In the genomic region with DNA sequence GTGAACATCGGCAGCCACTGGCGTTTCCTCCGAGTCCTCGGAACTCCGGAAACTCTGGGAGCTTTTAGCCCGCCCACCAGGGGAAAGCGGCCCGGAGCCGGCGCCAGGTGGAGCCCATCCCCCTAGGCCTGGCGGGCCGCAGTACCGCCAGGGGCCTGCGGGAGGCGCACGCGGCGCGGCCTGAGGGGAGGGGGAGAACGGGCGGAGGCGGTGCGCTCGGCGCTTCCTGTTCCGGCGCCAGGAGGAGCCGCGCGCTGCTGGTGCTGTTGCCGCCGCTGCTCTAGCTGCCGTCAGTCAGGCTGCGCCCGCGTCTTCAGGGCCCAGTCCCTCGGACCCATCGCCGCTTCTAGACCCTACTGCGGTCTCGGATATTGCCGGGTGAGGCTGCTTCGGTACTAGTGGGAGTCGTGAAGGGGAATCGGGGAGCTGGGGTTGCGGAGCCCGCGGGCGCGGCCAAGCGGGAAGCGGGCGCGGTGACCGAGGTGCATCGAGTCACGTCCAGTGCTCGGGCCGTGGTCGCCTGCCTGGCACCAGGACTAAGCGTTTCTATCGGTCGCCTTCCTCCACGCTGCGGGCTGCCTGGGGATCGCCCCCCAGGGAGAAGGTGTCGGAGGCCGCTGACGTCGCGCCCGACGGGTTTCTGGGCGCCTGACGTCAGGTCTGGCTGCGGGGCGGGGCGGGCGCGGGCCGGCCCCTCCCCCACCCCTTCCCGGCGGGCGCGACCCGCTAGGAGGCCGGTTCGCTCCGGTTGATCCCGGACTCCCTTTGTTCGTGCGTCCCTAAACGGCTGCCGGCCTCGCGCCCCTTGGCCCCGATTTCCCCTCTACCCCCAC, we compare ENCODE assay signal across 1 cellular context.
TF ChIP-seq lines count a peak whose summit lies in the region.

Gene MAPK1IP1L (plus strand): TSS at position 222 of the 833 bp plus-strand sequence. CDS start 10,037 bp downstream, outside the sequence.

TF ChIP-seq in HEK293, 187 proteins besides CTCF, POLR2A, EP300 and RAD21 (continued from another document and continues in another):
- TF ChIP-seq, protein P1, sequence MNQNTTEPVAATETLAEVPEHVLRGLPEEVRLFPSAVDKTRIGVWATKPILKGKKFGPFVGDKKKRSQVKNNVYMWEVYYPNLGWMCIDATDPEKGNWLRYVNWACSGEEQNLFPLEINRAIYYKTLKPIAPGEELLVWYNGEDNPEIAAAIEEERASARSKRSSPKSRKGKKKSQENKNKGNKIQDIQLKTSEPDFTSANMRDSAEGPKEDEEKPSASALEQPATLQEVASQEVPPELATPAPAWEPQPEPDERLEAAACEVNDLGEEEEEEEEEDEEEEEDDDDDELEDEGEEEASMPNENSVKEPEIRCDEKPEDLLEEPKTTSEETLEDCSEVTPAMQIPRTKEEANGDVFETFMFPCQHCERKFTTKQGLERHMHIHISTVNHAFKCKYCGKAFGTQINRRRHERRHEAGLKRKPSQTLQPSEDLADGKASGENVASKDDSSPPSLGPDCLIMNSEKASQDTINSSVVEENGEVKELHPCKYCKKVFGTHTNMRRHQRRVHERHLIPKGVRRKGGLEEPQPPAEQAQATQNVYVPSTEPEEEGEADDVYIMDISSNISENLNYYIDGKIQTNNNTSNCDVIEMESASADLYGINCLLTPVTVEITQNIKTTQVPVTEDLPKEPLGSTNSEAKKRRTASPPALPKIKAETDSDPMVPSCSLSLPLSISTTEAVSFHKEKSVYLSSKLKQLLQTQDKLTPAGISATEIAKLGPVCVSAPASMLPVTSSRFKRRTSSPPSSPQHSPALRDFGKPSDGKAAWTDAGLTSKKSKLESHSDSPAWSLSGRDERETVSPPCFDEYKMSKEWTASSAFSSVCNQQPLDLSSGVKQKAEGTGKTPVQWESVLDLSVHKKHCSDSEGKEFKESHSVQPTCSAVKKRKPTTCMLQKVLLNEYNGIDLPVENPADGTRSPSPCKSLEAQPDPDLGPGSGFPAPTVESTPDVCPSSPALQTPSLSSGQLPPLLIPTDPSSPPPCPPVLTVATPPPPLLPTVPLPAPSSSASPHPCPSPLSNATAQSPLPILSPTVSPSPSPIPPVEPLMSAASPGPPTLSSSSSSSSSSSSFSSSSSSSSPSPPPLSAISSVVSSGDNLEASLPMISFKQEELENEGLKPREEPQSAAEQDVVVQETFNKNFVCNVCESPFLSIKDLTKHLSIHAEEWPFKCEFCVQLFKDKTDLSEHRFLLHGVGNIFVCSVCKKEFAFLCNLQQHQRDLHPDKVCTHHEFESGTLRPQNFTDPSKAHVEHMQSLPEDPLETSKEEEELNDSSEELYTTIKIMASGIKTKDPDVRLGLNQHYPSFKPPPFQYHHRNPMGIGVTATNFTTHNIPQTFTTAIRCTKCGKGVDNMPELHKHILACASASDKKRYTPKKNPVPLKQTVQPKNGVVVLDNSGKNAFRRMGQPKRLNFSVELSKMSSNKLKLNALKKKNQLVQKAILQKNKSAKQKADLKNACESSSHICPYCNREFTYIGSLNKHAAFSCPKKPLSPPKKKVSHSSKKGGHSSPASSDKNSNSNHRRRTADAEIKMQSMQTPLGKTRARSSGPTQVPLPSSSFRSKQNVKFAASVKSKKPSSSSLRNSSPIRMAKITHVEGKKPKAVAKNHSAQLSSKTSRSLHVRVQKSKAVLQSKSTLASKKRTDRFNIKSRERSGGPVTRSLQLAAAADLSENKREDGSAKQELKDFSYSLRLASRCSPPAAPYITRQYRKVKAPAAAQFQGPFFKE (tag by site-specific recombination; IDR thresholded peaks at IDR 0.05; ENCODE audit: borderline replicate concordance): no peak
- TF ChIP-seq ZFHX2 (tag by site-specific recombination; conservative IDR thresholded peaks at IDR 0.05) (peak; percentile 79), OSR2 (tag by site-specific recombination; IDR thresholded peaks at IDR 0.05) (0 out of 2 replicates have a peak, but pooled peaks have one; percentile 8), ZEB2 (tag by site-specific recombination; IDR thresholded peaks at IDR 0.05) (peak; percentile 76), ZNF132 (tag by site-specific recombination; IDR thresholded peaks at IDR 0.05; ENCODE audit: borderline replicate concordance) (no peak), ZNF138 (tag by site-specific recombination; IDR thresholded peaks at IDR 0.05; ENCODE audit: borderline replicate concordance) (no peak), ZNF433 (tag by site-specific recombination; IDR thresholded peaks at IDR 0.05; ENCODE audit: low read depth) (no peak), ZXDB (tag by site-specific recombination; IDR thresholded peaks at IDR 0.05) (peak; percentile 75; the same call in 1 of the 2 replicates), ZNF324 (tag by site-specific recombination; IDR thresholded peaks at IDR 0.05) (peak; percentile 86), AEBP2 (tag by site-specific recombination; IDR thresholded peaks at IDR 0.05; ENCODE audit: borderline replicate concordance) (no peak), ZNF184 (tag by site-specific recombination; IDR thresholded peaks at IDR 0.05) (peak; percentile 58; the same call in 1 of the 2 replicates), ZBTB20 (tag by site-specific recombination; IDR thresholded peaks at IDR 0.05) (peak; percentile 48; the same call in 1 of the 2 replicates), SP3 (tag by site-specific recombination; IDR thresholded peaks at IDR 0.05) (peak; percentile 58), ZNF146 (tag by site-specific recombination; IDR thresholded peaks at IDR 0.05) (no peak), PRDM1 (tag by site-specific recombination; IDR thresholded peaks at IDR 0.05) (no peak), ZNF704 (tag by site-specific recombination; IDR thresholded peaks at IDR 0.05) (no peak), ZSCAN30 (tag by site-specific recombination; IDR thresholded peaks at IDR 0.05) (peak; percentile 51), ZNF561 (tag by site-specific recombination; IDR thresholded peaks at IDR 0.05; ENCODE audit: borderline replicate concordance) (0 out of 2 replicates have a peak, but pooled peaks have one; percentile 40), ZNF223 (tag by site-specific recombination; IDR thresholded peaks at IDR 0.05) (no peak), ZNF48 (tag by site-specific recombination; IDR thresholded peaks at IDR 0.05) (no peak), ZBTB21 (tag by site-specific recombination; IDR thresholded peaks at IDR 0.05) (peak; percentile 95), HOXC10 (CRISPR knock-in tag; IDR thresholded peaks at IDR 0.05) (no peak), ZNF157 (tag by site-specific recombination; IDR thresholded peaks at IDR 0.05) (no peak), KLF16 (tag by site-specific recombination; IDR thresholded peaks at IDR 0.05) (0 out of 2 replicates have a peak, but pooled peaks have one; percentile 72), INSM2 (tag by site-specific recombination; IDR thresholded peaks at IDR 0.05) (peak; percentile 62; the same call in 1 of the 2 replicates), ZNF16 (tag by site-specific recombination; IDR thresholded peaks at IDR 0.05; ENCODE audit: low read depth) (no peak), ZNF175 (tag by site-specific recombination; IDR thresholded peaks at IDR 0.05) (no peak), ZNF707 (tag by site-specific recombination; IDR thresholded peaks at IDR 0.05) (no peak), BCL11B (tag by site-specific recombination; IDR thresholded peaks at IDR 0.05; ENCODE audit: low read depth) (peak; percentile 38; the same call in 1 of the 2 replicates), ZBTB17 (tag by site-specific recombination; IDR thresholded peaks at IDR 0.05) (peak; percentile 80), ZNF558 (tag by site-specific recombination; IDR thresholded peaks at IDR 0.05) (no peak), TRIM28 (IDR thresholded peaks at IDR 0.05; ENCODE audit: borderline replicate concordance, low read length) (peak; percentile 88; the same call in 1 of the 2 replicates), RBAK (tag by site-specific recombination; IDR thresholded peaks at IDR 0.05) (no peak), KLF10 (tag by site-specific recombination; IDR thresholded peaks at IDR 0.05) (peak; percentile 53; the same call in 1 of the 2 replicates), ZNF830 (tag by site-specific recombination; IDR thresholded peaks at IDR 0.05; ENCODE audit: low read depth) (no peak), ZNF626 (tag by site-specific recombination; IDR thresholded peaks at IDR 0.05) (no peak), FEZF1 (tag by site-specific recombination; IDR thresholded peaks at IDR 0.05) (no peak), ZNF140 (tag by site-specific recombination; IDR thresholded peaks at IDR 0.05) (no peak), ZNF660 (tag by site-specific recombination; IDR thresholded peaks at IDR 0.05) (peak; percentile 77), PRDM4 (tag by site-specific recombination; IDR thresholded peaks at IDR 0.05) (peak; percentile 49; the same call in 1 of the 2 replicates), ZFP3 (tag by site-specific recombination; IDR thresholded peaks at IDR 0.05; ENCODE audit: low read depth) (no peak), ZNF837 (tag by site-specific recombination; IDR thresholded peaks at IDR 0.05) (no peak)
- TF ChIP-seq, protein P2, sequence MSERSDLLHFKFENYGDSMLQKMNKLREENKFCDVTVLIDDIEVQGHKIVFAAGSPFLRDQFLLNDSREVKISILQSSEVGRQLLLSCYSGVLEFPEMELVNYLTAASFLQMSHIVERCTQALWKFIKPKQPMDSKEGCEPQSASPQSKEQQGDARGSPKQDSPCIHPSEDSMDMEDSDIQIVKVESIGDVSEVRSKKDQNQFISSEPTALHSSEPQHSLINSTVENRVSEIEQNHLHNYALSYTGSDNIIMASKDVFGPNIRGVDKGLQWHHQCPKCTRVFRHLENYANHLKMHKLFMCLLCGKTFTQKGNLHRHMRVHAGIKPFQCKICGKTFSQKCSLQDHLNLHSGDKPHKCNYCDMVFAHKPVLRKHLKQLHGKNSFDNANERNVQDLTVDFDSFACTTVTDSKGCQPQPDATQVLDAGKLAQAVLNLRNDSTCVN (tag by site-specific recombination; optimal IDR thresholded peaks at IDR 0.05): peak; percentile 89
- TF ChIP-seq, protein P3, sequence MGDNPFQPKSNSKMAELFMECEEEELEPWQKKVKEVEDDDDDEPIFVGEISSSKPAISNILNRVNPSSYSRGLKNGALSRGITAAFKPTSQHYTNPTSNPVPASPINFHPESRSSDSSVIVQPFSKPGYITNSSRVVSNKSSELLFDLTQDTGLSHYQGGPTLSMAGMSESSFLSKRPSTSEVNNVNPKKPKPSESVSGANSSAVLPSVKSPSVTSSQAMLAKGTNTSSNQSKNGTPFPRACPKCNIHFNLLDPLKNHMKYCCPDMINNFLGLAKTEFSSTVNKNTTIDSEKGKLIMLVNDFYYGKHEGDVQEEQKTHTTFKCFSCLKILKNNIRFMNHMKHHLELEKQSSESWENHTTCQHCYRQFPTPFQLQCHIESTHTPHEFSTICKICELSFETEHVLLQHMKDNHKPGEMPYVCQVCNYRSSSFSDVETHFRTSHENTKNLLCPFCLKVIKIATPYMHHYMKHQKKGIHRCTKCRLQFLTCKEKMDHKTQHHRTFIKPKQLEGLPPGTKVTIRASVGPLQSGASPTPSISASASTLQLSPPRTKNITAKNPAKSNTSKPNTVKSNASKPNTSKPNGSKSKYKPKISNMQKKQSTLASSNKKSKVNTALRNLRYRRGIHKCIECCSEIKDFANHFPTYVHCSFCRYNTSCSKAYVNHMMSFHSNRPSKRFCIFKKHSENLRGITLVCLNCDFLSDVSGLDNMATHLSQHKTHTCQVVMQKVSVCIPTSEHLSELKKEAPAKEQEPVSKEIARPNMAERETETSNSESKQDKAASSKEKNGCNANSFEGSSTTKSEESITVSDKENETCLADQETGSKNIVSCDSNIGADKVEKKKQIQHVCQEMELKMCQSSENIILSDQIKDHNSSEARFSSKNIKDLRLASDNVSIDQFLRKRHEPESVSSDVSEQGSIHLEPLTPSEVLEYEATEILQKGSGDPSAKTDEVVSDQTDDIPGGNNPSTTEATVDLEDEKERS (tag by site-specific recombination; IDR thresholded peaks at IDR 0.05): no peak
